In genomic region chr1:3409737-3410434, GRCh38 we compare ENCODE assay signal across 8 cellular contexts. TPM values are rescaled to one million over a fixed set of nuclear protein-coding genes. Genes with fewer than 3 reads are reported as not detected.
DNase-seq lines count a peak whose midpoint lies in the region; ATAC-seq, FAIRE-seq and TF ChIP-seq lines count a peak whose summit lies in the region.

No MANE protein-coding gene starts in this region.

- TF ChIP-seq CTCF in A549 (IDR thresholded peaks at IDR 0.05) (peak; percentile 47; the same call in 2 of the 3 replicates), mammary epithelial cell (conservative IDR thresholded peaks at IDR 0.05 in 1 of 2, IDR thresholded peaks at IDR 0.05 in 1 of 2; ENCODE audit: extremely low read depth in 1 of 2, insufficient read depth in 1 of 2, low read depth in 1 of 2, low read length in 2 of 2) (peak; percentile 6 to 59), transverse colon (IDR thresholded peaks at IDR 0.05) (peak; percentile 40 to 56 (median 54))

- CTCF ChIA-PET in A549 (lab: Yijun Ruan, JAX) (interaction anchor here (1.0 to 1.7 kb wide), 4 partner anchors 343 to 518 kb away, joined by 3 to 8 read pairs (median 4); no protein-coding TSS in a partner anchor), mammary epithelial cell (lab: Charles Lee; ENCODE audit: low non-redundant PET) (no interaction called here)
- CTCF ChIA-PET in activated CD4-positive, alpha-beta memory T cell treated with anti-CD3 and anti-CD28 coated beads for 36 hours (lab: Charles Lee), result no interaction called here

- H3K4me1 ChIP-seq in A549 (no peaks in the 10 kb centered on the region), mammary epithelial cell (ENCODE audit: insufficient read depth, low read length) (peaks cover 2% of the 10 kb centered on the region), transverse colon (no peaks in the 10 kb centered on the region)

- H3K36me3 ChIP-seq in mammary epithelial cell (ENCODE audit: insufficient read depth, low read length), result no peaks in the 10 kb centered on the region
- no peaks in the 10 kb centered on the region for H3K36me3 ChIP-seq in transverse colon

- ATAC-seq in A549 (peak; percentile 88 to 95), GM18519 (IDR thresholded peaks at IDR 0.05; ENCODE audit: low FRiP score, unreplicated experiment) (no peak)

- POLR2A ChIA-PET in A549 (lab: Yijun Ruan, JAX), result no interaction called here
- POLR2A ChIA-PET in activated CD4-positive, alpha-beta memory T cell treated with anti-CD3 and anti-CD28 coated beads for 36 hours (lab: Charles Lee), result no interaction called here

- no peak overlapping the region for H3K4me3 Mint-ChIP-seq in activated CD4-positive, alpha-beta memory T cell treated with anti-CD3 and anti-CD28 coated beads for 36 hours
- H3K4me3 Mint-ChIP-seq in immature natural killer cell, result no peak overlapping the region

- TF ChIP-seq EP300 in A549 (IDR thresholded peaks at IDR 0.05) (no peak), transverse colon (IDR thresholded peaks at IDR 0.05; ENCODE audit: low read depth) (no peak)

- no TSS peak for BruUV-seq in mammary epithelial cell (replicated peaks; lab: Mats Ljungman, UMichigan)

- H3K27ac ChIP-seq in A549 (no peak overlapping the region), mammary epithelial cell (ENCODE audit: insufficient read depth, low read depth, low read length) (no peak overlapping the region), transverse colon (no peak overlapping the region)

- in situ Hi-C loops in mammary epithelial cell (cut with MboI; ENCODE audit: low sequenced_read_pairs in 2 of 2), result no loop called here
- in situ Hi-C loops in transverse colon (cut with MboI; ENCODE audit: low pct_ligation_motif_present in 1 of 4, low pct_unique_long_range_greater_than_20kb in 1 of 4, low sequenced_read_pairs in 3 of 4), result loop anchor here in 1 of 4 donors (25.0 kb wide), 1 partner anchor 398 kb away; the partner anchor contains the start of gene ACTRT2

- intact Hi-C loops in mammary epithelial cell (cut with micrococcal nuclease), result no loop called here
- intact Hi-C loops in transverse colon (cut with DNase I; ENCODE audit: low total_unique reads), result loop anchor here (5.0 to 10.0 kb wide), 2 partner anchors 398 to 535 kb away; no protein-coding TSS in a partner anchor
- intact Hi-C loops in activated CD4-positive, alpha-beta memory T cell treated with anti-CD3 and anti-CD28 coated beads for 36 hours (cut with micrococcal nuclease), result no loop called here

- dilution Hi-C loops in mammary epithelial cell (cut with HindIII; ENCODE audit: low sequenced_read_pairs), result loop anchor here (10.0 kb wide), 2 partner anchors 265 to 525 kb away; no protein-coding TSS in a partner anchor

- DNase-seq in A549 (ENCODE audit: low read depth in 1 of 2, low spot score in 1 of 2) (peak; percentile 66 to 83), HuH-7.5 (ENCODE audit: low spot score) (peak; percentile 93), mammary epithelial cell (peak; percentile 24), kidney glomerular epithelial cell (lab: John Stamatoyannopoulos, UW) (peak; percentile 24), transverse colon (peak; percentile 33), immature natural killer cell (no peak)
- DNase-seq in activated CD4-positive, alpha-beta memory T cell treated with anti-CD3 and anti-CD28 coated beads for 36 hours, result no peak

- no peaks in the 10 kb centered on the region for H3K27me3 ChIP-seq in mammary epithelial cell (ENCODE audit: insufficient read depth, low read length)
- no peaks in the 10 kb centered on the region for H3K27me3 ChIP-seq in transverse colon

- H3K36me3 Mint-ChIP-seq in activated CD4-positive, alpha-beta memory T cell treated with anti-CD3 and anti-CD28 coated beads for 36 hours, result no peaks in the 10 kb centered on the region
- no peaks in the 10 kb centered on the region for H3K36me3 Mint-ChIP-seq in immature natural killer cell

- no peak for FAIRE-seq in A549 (lab: Jason Lieb, UNC)

- H3K27me3 Mint-ChIP-seq in activated CD4-positive, alpha-beta memory T cell treated with anti-CD3 and anti-CD28 coated beads for 36 hours, result peaks cover 3% of the 10 kb centered on the region
- peaks cover 0 to 3% (median 2%) of the 10 kb centered on the region in 3 donors for H3K27me3 Mint-ChIP-seq in immature natural killer cell (ENCODE audit: low read depth in 3 of 3)

- no peaks in the 10 kb centered on the region for H4K20me1 ChIP-seq in mammary epithelial cell (ENCODE audit: insufficient read depth, low read length)

- no peaks in the 10 kb centered on the region for H3K4me1 Mint-ChIP-seq in activated CD4-positive, alpha-beta memory T cell treated with anti-CD3 and anti-CD28 coated beads for 36 hours (ENCODE audit: low read depth)
- no peaks in the 10 kb centered on the region for H3K4me1 Mint-ChIP-seq in immature natural killer cell

- WGBS in A549 (ENCODE audit: missing lambda C conversion rate), result 24% methylated on average over 10 of the region's 11 CpGs
- WGBS in mammary epithelial cell (ENCODE audit: low coverage, missing lambda C conversion rate), result 100% methylated on average over 1 of the region's 11 CpGs
- WGBS in transverse colon (ENCODE audit: low coverage in 1 of 2), 2 donors, result 44% methylated on average over 10 of the region's 11 CpGs; no CpG with 5 or more reads in 1 of the 2 donors

- no peak overlapping the region for H3K9ac ChIP-seq in mammary epithelial cell (ENCODE audit: insufficient read depth, low read length)

- H3K4me2 ChIP-seq in A549 (no peak overlapping the region), mammary epithelial cell (ENCODE audit: insufficient read depth, low read depth, low read length) (no peak overlapping the region)

- no peak overlapping the region for H3K27ac Mint-ChIP-seq in activated CD4-positive, alpha-beta memory T cell treated with anti-CD3 and anti-CD28 coated beads for 36 hours
- H3K27ac Mint-ChIP-seq in immature natural killer cell, result no peak overlapping the region

- no peaks in the 10 kb centered on the region for H3K79me2 ChIP-seq in mammary epithelial cell (ENCODE audit: insufficient read depth, low read length)

- H3K9me3 Mint-ChIP-seq in activated CD4-positive, alpha-beta memory T cell treated with anti-CD3 and anti-CD28 coated beads for 36 hours, result no peaks in the 10 kb centered on the region
- no peaks in the 10 kb centered on the region for H3K9me3 Mint-ChIP-seq in immature natural killer cell

- no peak overlapping the region for H2AFZ ChIP-seq in mammary epithelial cell (ENCODE audit: low read depth, low read length)

- peak; percentile 74 to 75 for TF ChIP-seq RAD21 in A549 (conservative IDR thresholded peaks at IDR 0.05 in 1 of 2, IDR thresholded peaks at IDR 0.05 in 1 of 2)

- TF ChIP-seq POLR2A in A549 (IDR thresholded peaks at IDR 0.05; ENCODE audit: low read length), result no peak
- TF ChIP-seq POLR2A in transverse colon (IDR thresholded peaks at IDR 0.05), result no peak

- H3K9me3 ChIP-seq in A549 (no peaks in the 10 kb centered on the region), mammary epithelial cell (replicated peaks; ENCODE audit: insufficient read depth, low read length) (peaks cover 3% of the 10 kb centered on the region), transverse colon (no peaks in the 10 kb centered on the region)

- H3K4me3 ChIP-seq in A549, result no peak overlapping the region
- H3K4me3 ChIP-seq in mammary epithelial cell (replicated peaks in 1 of 3; ENCODE audit: insufficient read depth in 1 of 3, low read depth in 2 of 3, low read length in 3 of 3), result no peak overlapping the region
- no peak overlapping the region for H3K4me3 ChIP-seq in transverse colon

TF ChIP-seq in A549, 52 proteins besides CTCF, POLR2A, EP300 and RAD21:
- peak; percentile 64 for TF ChIP-seq SMC3 (IDR thresholded peaks at IDR 0.05)
- TF ChIP-seq RARB (CRISPR knock-in tag; IDR thresholded peaks at IDR 0.05), result no peak

RNA-seq across cellular contexts. Expression of gene ARHGEF16, which starts 44.6 kb away (rescaled TPM):
- polyA plus RNA-seq in A549 (2011; rRNA removed), result 1.4 and 1.7 TPM in 2 replicates
- polyA plus RNA-seq in A549 (2012; cell fraction: cytosol; rRNA removed), result 4.0 and 4.1 TPM in 2 replicates
- polyA plus RNA-seq in A549 (2012; cell fraction: nucleus; rRNA removed), result 9.6 and 11.9 TPM in 2 replicates
- polyA plus RNA-seq in A549 (2017; fragmentation: RNase III; extraction: RNeasy Plus Mini Kit Qiagen cat#74134 plus additional on column Dnase treatment), result 2.7 to 3.2 TPM (median 3.0 TPM) in 3 replicates
- 2.9 and 6.0 TPM in 2 replicates for polyA minus RNA-seq in A549 (2011; rRNA and poly(A)+ RNA removed)
- total RNA-seq in mammary epithelial cell, result 1 to 10 TPM; 5.9 to 6.7 TPM
- 7.6 TPM for polyA plus RNA-seq in mammary epithelial cell
- 3.5 TPM for polyA minus RNA-seq in mammary epithelial cell
- 100 to 1,000 TPM; 104 to 240 (median 145) TPM for total RNA-seq in transverse colon
- under 1 TPM; 0.17 to 0.24 TPM for total RNA-seq in activated CD4-positive, alpha-beta memory T cell treated with anti-CD3 and anti-CD28 coated beads for 36 hours
- polyA plus RNA-seq in immature natural killer cell, result not detected

Comparison
In these comparisons a context has a peak if more than half of its experiments do, and no peak if none do; other contexts are left out.
1. DNase-seq: peak in A549 (2 of 2), HuH-7.5 (single experiment), mammary epithelial cell (single experiment), kidney glomerular epithelial cell (single experiment) and transverse colon (single experiment); none in activated CD4-positive, alpha-beta memory T cell treated with anti-CD3 and anti-CD28 coated beads for 36 hours (single experiment) and immature natural killer cell (0 of 3).
2. RNA of gene ARHGEF16, which starts 44.6 kb away (total RNA-seq): 104 to 240 TPM in transverse colon; 5.9 to 6.7 TPM in mammary epithelial cell and 0.17 to 0.24 TPM in activated CD4-positive, alpha-beta memory T cell treated with anti-CD3 and anti-CD28 coated beads for 36 hours; every median in the first group is over 10 times any median in the second.
3. Peak in every context shown above with its lines, with median percentiles within 50 percentile points of each other: CTCF ChIP-seq.